3 cellular contexts compared by ENCODE assay signal in genomic region chr5:178247481-178248456, GRCh38.
TF ChIP-seq lines count a peak whose summit lies in the region.

No MANE protein-coding gene starts in this region.

TF ChIP-seq in SK-N-SH, 30 proteins besides CTCF, POLR2A, EP300 and RAD21:
- TF ChIP-seq USF1 (IDR thresholded peaks at IDR 0.05; ENCODE audit: borderline replicate concordance, low read depth), result no peak
- no peak for TF ChIP-seq RFX5 (IDR thresholded peaks at IDR 0.05; ENCODE audit: low read length)
- no peak for TF ChIP-seq ZBTB33 (IDR thresholded peaks at IDR 0.05; ENCODE audit: borderline replicate concordance, low read depth)
- TF ChIP-seq TEAD4 (IDR thresholded peaks at IDR 0.05; ENCODE audit: borderline replicate concordance, insufficient read depth), result no peak
- no peak for TF ChIP-seq IRF3 (IDR thresholded peaks at IDR 0.05; ENCODE audit: low read depth, low read length)
- TF ChIP-seq FOXJ3 (CRISPR knock-in tag; IDR thresholded peaks at IDR 0.05), result no peak
- TF ChIP-seq SMC3 (IDR thresholded peaks at IDR 0.05; ENCODE audit: low read depth, low read length), result no peak
- TF ChIP-seq MAX (IDR thresholded peaks at IDR 0.05; ENCODE audit: low read depth), result no peak
- no peak for TF ChIP-seq CHD2 (IDR thresholded peaks at IDR 0.05; ENCODE audit: low read length, partially characterized antibody)
- no peak for TF ChIP-seq FOSL2 (IDR thresholded peaks at IDR 0.05; ENCODE audit: borderline replicate concordance, low read depth)
- no peak for TF ChIP-seq POLR2AphosphoS5 (IDR thresholded peaks at IDR 0.05; ENCODE audit: low read depth, low read length)
- no peak for TF ChIP-seq TAF1 (IDR thresholded peaks at IDR 0.05; ENCODE audit: borderline replicate concordance, low read depth, low read length)
- TF ChIP-seq ELF1 (IDR thresholded peaks at IDR 0.05), result no peak

TF ChIP-seq in SK-N-SH treated with all-trans-retinoic acid at 6 μM for 48 hours, 23 proteins besides CTCF, POLR2A, EP300 and RAD21:
- no peak for TF ChIP-seq TSHZ2 (CRISPR knock-in tag; IDR thresholded peaks at IDR 0.05)

TF ChIP-seq in WTC11, 78 proteins besides CTCF, POLR2A, EP300 and RAD21 (continued from another document):
- TF ChIP-seq STAT6 (CRISPR knock-in tag; conservative IDR thresholded peaks at IDR 0.05; ENCODE audit: low read depth), result no peak
- no peak for TF ChIP-seq ZNF671 (CRISPR knock-in tag; IDR thresholded peaks at IDR 0.05)
- no peak for TF ChIP-seq IRF1 (CRISPR knock-in tag; IDR thresholded peaks at IDR 0.05)
- TF ChIP-seq AR (CRISPR knock-in tag; IDR thresholded peaks at IDR 0.05), result no peak
- no peak for TF ChIP-seq E2F1 (CRISPR knock-in tag; IDR thresholded peaks at IDR 0.05)
- no peak for TF ChIP-seq ESRRA (CRISPR knock-in tag; IDR thresholded peaks at IDR 0.05; ENCODE audit: borderline replicate concordance)
- TF ChIP-seq JUN (CRISPR knock-in tag; IDR thresholded peaks at IDR 0.05), result no peak
- TF ChIP-seq TP53 (CRISPR knock-in tag; IDR thresholded peaks at IDR 0.05), result no peak
